1 cellular context compared by ENCODE assay signal in the genomic region with DNA sequence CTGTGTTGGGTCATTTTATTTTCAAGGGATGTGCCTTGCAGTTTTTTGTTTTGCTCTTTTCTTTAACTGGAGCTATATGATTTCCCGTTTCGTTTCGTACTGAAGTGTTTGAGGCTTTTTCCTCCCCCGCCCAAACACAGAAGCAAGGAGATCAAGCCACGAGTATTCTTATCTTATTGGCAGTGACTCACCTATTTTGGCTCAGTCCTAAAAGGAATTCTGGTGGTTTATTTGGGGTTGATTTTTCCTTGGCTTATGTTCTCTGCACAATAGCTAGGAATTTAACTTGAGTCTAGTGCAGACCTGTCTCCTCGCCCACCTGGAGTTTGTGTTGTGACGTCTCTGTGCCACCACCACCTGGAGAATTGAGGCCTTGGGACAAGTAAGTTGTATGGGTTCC.
TF ChIP-seq lines count a peak whose summit lies in the region.

No MANE protein-coding gene starts in this region.

TF ChIP-seq in HepG2, 621 proteins besides CTCF, POLR2A, EP300 and RAD21 (continued from another document):
- TF ChIP-seq ZNF253 (CRISPR knock-in tag; IDR thresholded peaks at IDR 0.05; ENCODE audit: borderline replicate concordance) (no peak), IKZF1 (IDR thresholded peaks at IDR 0.05) (no peak), KMT2B (CRISPR knock-in tag; IDR thresholded peaks at IDR 0.05) (no peak), ZNF83 (CRISPR knock-in tag; IDR thresholded peaks at IDR 0.05; ENCODE audit: borderline replicate concordance) (no peak), ZNF567 (CRISPR knock-in tag; IDR thresholded peaks at IDR 0.05; ENCODE audit: borderline replicate concordance) (no peak), RCOR2 (CRISPR knock-in tag; IDR thresholded peaks at IDR 0.05) (no peak), CBFB (CRISPR knock-in tag; IDR thresholded peaks at IDR 0.05) (no peak), TAF1 (CRISPR knock-in tag; IDR thresholded peaks at IDR 0.05) (no peak), MAFF (IDR thresholded peaks at IDR 0.05; ENCODE audit: low read depth, low read length) (no peak), ZNF556 (CRISPR knock-in tag; IDR thresholded peaks at IDR 0.05; ENCODE audit: borderline replicate concordance) (no peak), ZNF550 (CRISPR knock-in tag; IDR thresholded peaks at IDR 0.05; ENCODE audit: borderline replicate concordance) (no peak), ZNF672 (CRISPR knock-in tag; IDR thresholded peaks at IDR 0.05) (no peak), SYNCRIP (IDR thresholded peaks at IDR 0.05; ENCODE audit: insufficient read depth, low read depth, low read length) (no peak)
- TF ChIP-seq, protein P1, sequence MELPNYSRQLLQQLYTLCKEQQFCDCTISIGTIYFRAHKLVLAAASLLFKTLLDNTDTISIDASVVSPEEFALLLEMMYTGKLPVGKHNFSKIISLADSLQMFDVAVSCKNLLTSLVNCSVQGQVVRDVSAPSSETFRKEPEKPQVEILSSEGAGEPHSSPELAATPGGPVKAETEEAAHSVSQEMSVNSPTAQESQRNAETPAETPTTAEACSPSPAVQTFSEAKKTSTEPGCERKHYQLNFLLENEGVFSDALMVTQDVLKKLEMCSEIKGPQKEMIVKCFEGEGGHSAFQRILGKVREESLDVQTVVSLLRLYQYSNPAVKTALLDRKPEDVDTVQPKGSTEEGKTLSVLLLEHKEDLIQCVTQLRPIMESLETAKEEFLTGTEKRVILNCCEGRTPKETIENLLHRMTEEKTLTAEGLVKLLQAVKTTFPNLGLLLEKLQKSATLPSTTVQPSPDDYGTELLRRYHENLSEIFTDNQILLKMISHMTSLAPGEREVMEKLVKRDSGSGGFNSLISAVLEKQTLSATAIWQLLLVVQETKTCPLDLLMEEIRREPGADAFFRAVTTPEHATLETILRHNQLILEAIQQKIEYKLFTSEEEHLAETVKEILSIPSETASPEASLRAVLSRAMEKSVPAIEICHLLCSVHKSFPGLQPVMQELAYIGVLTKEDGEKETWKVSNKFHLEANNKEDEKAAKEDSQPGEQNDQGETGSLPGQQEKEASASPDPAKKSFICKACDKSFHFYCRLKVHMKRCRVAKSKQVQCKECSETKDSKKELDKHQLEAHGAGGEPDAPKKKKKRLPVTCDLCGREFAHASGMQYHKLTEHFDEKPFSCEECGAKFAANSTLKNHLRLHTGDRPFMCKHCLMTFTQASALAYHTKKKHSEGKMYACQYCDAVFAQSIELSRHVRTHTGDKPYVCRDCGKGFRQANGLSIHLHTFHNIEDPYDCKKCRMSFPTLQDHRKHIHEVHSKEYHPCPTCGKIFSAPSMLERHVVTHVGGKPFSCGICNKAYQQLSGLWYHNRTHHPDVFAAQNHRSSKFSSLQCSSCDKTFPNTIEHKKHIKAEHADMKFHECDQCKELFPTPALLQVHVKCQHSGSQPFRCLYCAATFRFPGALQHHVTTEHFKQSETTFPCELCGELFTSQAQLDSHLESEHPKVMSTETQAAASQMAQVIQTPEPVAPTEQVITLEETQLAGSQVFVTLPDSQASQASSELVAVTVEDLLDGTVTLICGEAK (IDR thresholded peaks at IDR 0.05), result no peak
- TF ChIP-seq, protein P1 (CRISPR knock-in tag; IDR thresholded peaks at IDR 0.05), result no peak
- TF ChIP-seq, protein P2, sequence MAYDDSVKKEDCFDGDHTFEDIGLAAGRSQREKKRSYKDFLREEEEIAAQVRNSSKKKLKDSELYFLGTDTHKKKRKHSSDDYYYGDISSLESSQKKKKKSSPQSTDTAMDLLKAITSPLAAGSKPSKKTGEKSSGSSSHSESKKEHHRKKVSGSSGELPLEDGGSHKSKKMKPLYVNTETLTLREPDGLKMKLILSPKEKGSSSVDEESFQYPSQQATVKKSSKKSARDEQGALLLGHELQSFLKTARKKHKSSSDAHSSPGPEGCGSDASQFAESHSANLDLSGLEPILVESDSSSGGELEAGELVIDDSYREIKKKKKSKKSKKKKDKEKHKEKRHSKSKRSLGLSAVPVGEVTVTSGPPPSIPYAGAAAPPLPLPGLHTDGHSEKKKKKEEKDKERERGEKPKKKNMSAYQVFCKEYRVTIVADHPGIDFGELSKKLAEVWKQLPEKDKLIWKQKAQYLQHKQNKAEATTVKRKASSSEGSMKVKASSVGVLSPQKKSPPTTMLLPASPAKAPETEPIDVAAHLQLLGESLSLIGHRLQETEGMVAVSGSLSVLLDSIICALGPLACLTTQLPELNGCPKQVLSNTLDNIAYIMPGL (CRISPR knock-in tag; IDR thresholded peaks at IDR 0.05; ENCODE audit: borderline replicate concordance in 1 of 2, low read depth in 1 of 2), result no peak
